In the genomic region with DNA sequence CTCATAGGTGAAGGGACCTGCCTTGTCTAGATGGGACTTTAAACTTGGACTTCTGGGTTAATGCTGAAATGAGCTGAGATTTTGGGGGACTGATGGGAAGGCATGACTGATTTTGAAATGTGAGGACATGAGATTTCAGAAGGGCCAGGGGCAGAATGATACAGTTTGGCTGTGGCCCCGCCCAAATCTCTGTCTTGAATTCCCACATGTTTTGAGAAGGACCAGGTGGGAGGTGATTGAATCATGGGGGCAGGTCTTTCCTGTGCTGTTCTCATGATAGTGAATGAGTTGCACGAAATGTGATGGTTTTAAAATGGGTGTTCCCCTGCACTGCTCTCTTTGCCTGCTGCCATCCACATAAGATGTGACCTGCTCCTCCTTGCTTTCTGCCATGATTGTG, we compare ENCODE assay signal across 24 cellular contexts. TPM values are rescaled to one million over a fixed set of nuclear protein-coding genes. Genes with fewer than 3 reads are reported as not detected.
"Had no signal": no experiment of that assay in that cellular context is flagged by ENCODE, and none has a peak within 500 bp of the region (broad histone marks: within the 10 kb centered on the region; RNA-seq: fewer than 3 reads in every experiment).

No MANE protein-coding gene starts in this region.

- H3K27ac ChIP-seq: brain microvascular endothelial cell, dorsolateral prefrontal cortex, gastroesophageal sphincter, left lung had no signal

- DNase-seq: activated CD4-positive, alpha-beta T cell treated with anti-CD3 and anti-CD28 coated beads, Interleukin-2, amount 50 U/mL, for 4 hours; activated CD8-positive, alpha-beta memory T cell treated with anti-CD3 and anti-CD28 coated beads, Interleukin-2, amount 10 ng/mL, durations not matched to agents 7 days and 5 days; activated effector memory CD4-positive, alpha-beta T cell treated with Interleukin-2 at 50 U/mL for 16 hours; activated T-cell treated with anti-CD3 and anti-CD28 coated beads, Interleukin-2, amount 50 U/mL, for 24 hours; amygdala; brain microvascular endothelial cell; dorsolateral prefrontal cortex; islet precursor cell; left lung; mesendoderm; stimulated activated CD4-positive, alpha-beta T cell treated with anti-CD3 and anti-CD28 coated beads, Interleukin-2, amount 100 ng/mL, for 24 hours; stimulated activated naive CD4-positive, alpha-beta T cell; substantia nigra; T-helper 17 cell; transverse colon had no signal

- H3K36me3 ChIP-seq: brain microvascular endothelial cell, gastroesophageal sphincter, left lung, transverse colon had no signal

- H3K4me3 ChIP-seq: dorsolateral prefrontal cortex, gastroesophageal sphincter, left lung, transverse colon had no signal

- H3K27me3 ChIP-seq: brain microvascular endothelial cell, dorsolateral prefrontal cortex, gastroesophageal sphincter, left lung, transverse colon had no signal

- ATAC-seq: activated CD4-positive, CD25-positive, alpha-beta regulatory T cell treated with anti-CD3 and anti-CD28 coated beads, Interleukin-2, amount 50 U/mL, for 24 hours; activated CD8-positive, alpha-beta memory T cell treated with anti-CD3 and anti-CD28 coated beads, Interleukin-2, amount 10 ng/mL, durations not matched to agents 7 days and 5 days; gastroesophageal sphincter; left lung; sciatic nerve; T-helper 17 cell had no signal

- H3K4me1 Mint-ChIP-seq: T-helper 17 cell had no signal

- H3K27ac Mint-ChIP-seq: activated CD8-positive, alpha-beta memory T cell treated with anti-CD3 and anti-CD28 coated beads, Interleukin-2, amount 10 ng/mL, durations not matched to agents 7 days and 5 days; activated naive CD8-positive, alpha-beta T cell; activated T-cell treated with anti-CD3 and anti-CD28 coated beads, Interleukin-2, amount 50 U/mL, for 24 hours; T-helper 17 cell had no signal

- H3K4me1 ChIP-seq: gastroesophageal sphincter, left lung had no signal

- H3K4me3 Mint-ChIP-seq: activated CD8-positive, alpha-beta memory T cell treated with anti-CD3 and anti-CD28 coated beads, Interleukin-2, amount 10 ng/mL, durations not matched to agents 7 days and 5 days; activated naive CD8-positive, alpha-beta T cell; activated T-cell treated with anti-CD3 and anti-CD28 coated beads, Interleukin-2, amount 50 U/mL, for 24 hours; T-helper 17 cell had no signal

- H3K27me3 Mint-ChIP-seq: T-helper 17 cell had no signal

RNA-seq across cellular contexts. Expression of a gene that starts 42.8 kb away (rescaled TPM):
- total RNA-seq: cerebellum, fibroblast of lung, osteoblast, pulmonary artery endothelial cell, sciatic nerve had no signal
- polyA plus RNA-seq: fibroblast of lung, neural cell had no signal
